27 cellular contexts compared by ENCODE assay signal in the genomic region with DNA sequence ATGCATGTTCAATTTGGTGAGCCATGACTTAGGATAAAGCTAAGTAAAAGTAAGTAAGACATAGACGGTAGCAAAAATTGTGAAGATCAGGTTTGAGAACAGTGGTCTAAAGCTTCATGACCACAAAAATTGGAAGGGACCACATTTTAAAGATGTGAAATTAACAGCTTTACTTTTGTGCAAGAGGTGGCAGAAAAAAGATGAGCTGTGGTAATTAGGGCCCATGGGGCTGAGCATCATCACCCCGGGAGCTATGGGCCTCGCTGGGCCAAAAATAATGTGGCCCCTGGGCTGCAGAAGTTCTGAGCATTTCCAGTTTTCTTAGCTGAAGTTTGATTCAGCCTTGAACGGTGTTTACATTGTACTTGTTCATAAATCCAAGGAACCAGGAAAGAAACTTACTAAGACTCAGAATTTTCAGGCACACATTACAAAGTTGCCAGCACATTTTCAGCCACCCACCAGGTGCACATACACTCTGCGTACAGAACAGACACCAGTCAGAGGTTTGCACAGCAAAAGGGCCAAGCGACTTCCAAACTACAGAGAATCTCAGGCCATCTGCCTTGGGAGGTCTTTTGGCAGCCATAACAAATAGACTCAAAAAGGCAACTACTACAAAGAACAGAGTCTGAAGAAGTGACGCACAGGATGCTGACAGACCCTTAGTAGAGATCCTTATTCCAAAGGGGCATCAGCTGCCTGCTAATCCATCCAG. TPM values are rescaled to one million over a fixed set of nuclear protein-coding genes. Genes with fewer than 3 reads are reported as not detected.
DNase-seq lines count a peak whose midpoint lies in the region; ATAC-seq and TF ChIP-seq lines count a peak whose summit lies in the region.
"Had no signal": no experiment of that assay in that cellular context is flagged by ENCODE, and none has a peak within 500 bp of the region (broad histone marks: within the 10 kb centered on the region; RNA-seq: fewer than 3 reads in every experiment).

No MANE protein-coding gene starts in this region.

- no peak for ATAC-seq in GM23338
- ATAC-seq in natural killer cell treated with Interleukin-12 subunit alpha and Interleukin-12 subunit beta and Interleukin-15 and Interleukin-18, amount 100 ng/mL, for 72 hours: no peak
- ATAC-seq: activated T-helper 17 cell treated with anti-CD3 and anti-CD28 coated beads, Interleukin-2, amount 50 U/mL, for 72 hours; PC-3; Right ventricle myocardium inferior; sciatic nerve had no signal

- H3K4me3 Mint-ChIP-seq in activated naive CD4-positive, alpha-beta T cell treated with anti-CD3 and anti-CD28 coated beads, Interleukin-2, amount 50 U/mL, for 24 hours: no peak overlapping the region
- H3K4me3 Mint-ChIP-seq in activated naive CD4-positive, alpha-beta T cell treated with anti-CD3 and anti-CD28 coated beads for 36 hours: no peak overlapping the region
- no peak overlapping the region for H3K4me3 Mint-ChIP-seq in GM23338
- H3K4me3 Mint-ChIP-seq in natural killer cell treated with Interleukin-12 subunit alpha and Interleukin-12 subunit beta and Interleukin-15 and Interleukin-18, amount 100 ng/mL, for 72 hours: no peak overlapping the region
- H3K4me3 Mint-ChIP-seq: activated CD4-positive, alpha-beta T cell treated with anti-CD3 and anti-CD28 coated beads, Interleukin-2, amount 10 ng/mL, durations not matched to agents 24 days and 14 days; activated T-helper 17 cell treated with anti-CD3 and anti-CD28 coated beads, Interleukin-2, amount 50 U/mL, for 72 hours had no signal

- H3K27me3 ChIP-seq in GM23338 (ENCODE audit: insufficient read depth) (no peaks in the 10 kb centered on the region), ectodermal cell (ENCODE audit: control insufficient read depth, insufficient read depth, low read length, poor library complexity, severe bottlenecking) (no peaks in the 10 kb centered on the region), prostate gland (replicated peaks; ENCODE audit: insufficient read depth) (no peaks in the 10 kb centered on the region)
- H3K27me3 ChIP-seq: BLaER1 treated with 17β-estradiol and CSF1 and Interleukin-3, amounts not matched to agents 10 nM and 100 nM; testis had no signal

- peaks cover 35% of the 10 kb centered on the region for H3K36me3 ChIP-seq in GM23338 (ENCODE audit: insufficient read depth)
- H3K36me3 ChIP-seq in ectodermal cell (ENCODE audit: control insufficient read depth, insufficient read depth, low read length): peaks cover 11% of the 10 kb centered on the region
- H3K36me3 ChIP-seq in prostate gland: no peaks in the 10 kb centered on the region

- H4K20me1 ChIP-seq in GM23338 (replicated peaks; ENCODE audit: insufficient read depth): peaks cover 43% of the 10 kb centered on the region

- H3K9me3 ChIP-seq in ectodermal cell (ENCODE audit: control insufficient read depth, low read length): no peaks in the 10 kb centered on the region
- H3K9me3 ChIP-seq in prostate gland: no peaks in the 10 kb centered on the region
- H3K9me3 ChIP-seq: BLaER1 treated with 17β-estradiol and CSF1 and Interleukin-3, amounts not matched to agents 10 nM and 100 nM; left ventricle myocardium inferior; testis had no signal

- no peaks in the 10 kb centered on the region for H3K9me2 ChIP-seq in GM23338 (ENCODE audit: insufficient read depth)

- peak overlapping the region; percentile 68 for H3K27ac Mint-ChIP-seq in activated naive CD4-positive, alpha-beta T cell treated with anti-CD3 and anti-CD28 coated beads, Interleukin-2, amount 50 U/mL, for 24 hours
- no peak overlapping the region for H3K27ac Mint-ChIP-seq in activated naive CD4-positive, alpha-beta T cell treated with anti-CD3 and anti-CD28 coated beads for 36 hours
- no peak overlapping the region; the same call in 1 of the 2 replicates for H3K27ac Mint-ChIP-seq in GM23338
- peak overlapping the region; percentile 48 to 62 for H3K27ac Mint-ChIP-seq in natural killer cell treated with Interleukin-12 subunit alpha and Interleukin-12 subunit beta and Interleukin-15 and Interleukin-18, amount 100 ng/mL, for 72 hours
- H3K27ac Mint-ChIP-seq: activated CD4-positive, alpha-beta T cell treated with anti-CD3 and anti-CD28 coated beads, Interleukin-2, amount 10 ng/mL, durations not matched to agents 24 days and 14 days; activated T-helper 17 cell treated with anti-CD3 and anti-CD28 coated beads, Interleukin-2, amount 50 U/mL, for 72 hours had no signal

- H3K4me2 ChIP-seq in GM23338: no peak overlapping the region
- H3K4me2 ChIP-seq: BLaER1 treated with 17β-estradiol and CSF1 and Interleukin-3, amounts not matched to agents 10 nM and 100 nM had no signal

- H3K27ac ChIP-seq in GM23338 (ENCODE audit: low read depth) (0 out of 2 replicates have a peak overlapping the region, but pooled peaks have one; percentile 7), ectodermal cell (ENCODE audit: insufficient read depth, low read depth, low read length, poor library complexity, severe bottlenecking) (peak overlapping the region; percentile 38), prostate gland (no peak overlapping the region)
- H3K27ac ChIP-seq: BLaER1 treated with 17β-estradiol and CSF1 and Interleukin-3, amounts not matched to agents 10 nM and 100 nM; epithelial cell of prostate; left ventricle myocardium inferior; parathyroid adenoma; testis; VCaP had no signal

- CTCF ChIA-PET in activated naive CD4-positive, alpha-beta T cell treated with anti-CD3 and anti-CD28 coated beads for 36 hours (lab: Charles Lee): no interaction called here

- H3K4me1 Mint-ChIP-seq in activated naive CD4-positive, alpha-beta T cell treated with anti-CD3 and anti-CD28 coated beads, Interleukin-2, amount 50 U/mL, for 24 hours: peaks cover 23% of the 10 kb centered on the region
- peaks cover 7% of the 10 kb centered on the region for H3K4me1 Mint-ChIP-seq in activated naive CD4-positive, alpha-beta T cell treated with anti-CD3 and anti-CD28 coated beads for 36 hours (ENCODE audit: low read depth)
- peaks cover 10% of the 10 kb centered on the region; the same call in 2 of the 3 replicates for H3K4me1 Mint-ChIP-seq in GM23338
- H3K4me1 Mint-ChIP-seq in natural killer cell treated with Interleukin-12 subunit alpha and Interleukin-12 subunit beta and Interleukin-15 and Interleukin-18, amount 100 ng/mL, for 72 hours (ENCODE audit: low read depth in 2 of 2): peaks cover 37 to 38% of the 10 kb centered on the region in 2 donors
- H3K4me1 Mint-ChIP-seq: activated T-helper 17 cell treated with anti-CD3 and anti-CD28 coated beads, Interleukin-2, amount 50 U/mL, for 72 hours had no signal

- H3K36me3 Mint-ChIP-seq in activated naive CD4-positive, alpha-beta T cell treated with anti-CD3 and anti-CD28 coated beads, Interleukin-2, amount 50 U/mL, for 24 hours: peaks cover 16% of the 10 kb centered on the region
- peaks cover 30% of the 10 kb centered on the region for H3K36me3 Mint-ChIP-seq in activated naive CD4-positive, alpha-beta T cell treated with anti-CD3 and anti-CD28 coated beads for 36 hours (ENCODE audit: low read depth)
- peaks cover 63% of the 10 kb centered on the region for H3K36me3 Mint-ChIP-seq in GM23338 (ENCODE audit: low read depth)
- peaks cover 18% of the 10 kb centered on the region for H3K36me3 Mint-ChIP-seq in natural killer cell treated with Interleukin-12 subunit alpha and Interleukin-12 subunit beta and Interleukin-15 and Interleukin-18, amount 100 ng/mL, for 72 hours

- TF ChIP-seq CTCF in GM23338 (conservative IDR thresholded peaks at IDR 0.05; ENCODE audit: low read depth in 2 of 2) (no peak), prostate gland (IDR thresholded peaks at IDR 0.05) (no peak)

- peaks cover 43% of the 10 kb centered on the region for H3F3A ChIP-seq in GM23338 (replicated peaks; ENCODE audit: low read depth)

- no peaks in the 10 kb centered on the region for H3K9me3 Mint-ChIP-seq in activated naive CD4-positive, alpha-beta T cell treated with anti-CD3 and anti-CD28 coated beads, Interleukin-2, amount 50 U/mL, for 24 hours
- no peaks in the 10 kb centered on the region for H3K9me3 Mint-ChIP-seq in activated naive CD4-positive, alpha-beta T cell treated with anti-CD3 and anti-CD28 coated beads for 36 hours
- peaks cover 3% of the 10 kb centered on the region; the same call in 1 of the 3 replicates for H3K9me3 Mint-ChIP-seq in GM23338
- H3K9me3 Mint-ChIP-seq in natural killer cell treated with Interleukin-12 subunit alpha and Interleukin-12 subunit beta and Interleukin-15 and Interleukin-18, amount 100 ng/mL, for 72 hours: no peaks in the 10 kb centered on the region
- H3K9me3 Mint-ChIP-seq: activated CD4-positive, alpha-beta T cell treated with anti-CD3 and anti-CD28 coated beads, Interleukin-2, amount 10 ng/mL, durations not matched to agents 24 days and 14 days; activated T-helper 17 cell treated with anti-CD3 and anti-CD28 coated beads, Interleukin-2, amount 50 U/mL, for 72 hours had no signal

- no peak for DNase-seq in activated naive CD4-positive, alpha-beta T cell treated with anti-CD3 and anti-CD28 coated beads for 36 hours
- DNase-seq in GM23338 (ENCODE audit: low spot score): no peak
- no peak for DNase-seq in natural killer cell treated with Interleukin-12 subunit alpha and Interleukin-12 subunit beta and Interleukin-15 and Interleukin-18, amount 100 ng/mL, for 72 hours (ENCODE audit: low spot score)
- no peak for DNase-seq in prostate gland (ENCODE audit: low spot score)
- DNase-seq in activated CD4-positive, CD25-positive, alpha-beta regulatory T cell treated with anti-CD3 and anti-CD28 coated beads, Interleukin-2, amount 50 U/mL, for 72 hours: no peak
- DNase-seq in NCI-H187 treated with DMSO at 0.1 percent for 48 hours (lab: John Stamatoyannopoulos, UW): no peak
- DNase-seq: activated CD4-positive, alpha-beta T cell treated with anti-CD3 and anti-CD28 coated beads, Interleukin-2, amount 10 ng/mL, durations not matched to agents 24 days and 14 days; islet precursor cell; left ventricle myocardium inferior; midbrain; NCI-H1694; NK-92 treated with Interleukin-12 subunit alpha and Interleukin-12 subunit beta, amount 100 ng/mL, for 24 hours; PC-3; stimulated activated CD4-positive, alpha-beta T cell treated with anti-CD3 and anti-CD28 coated beads, Interleukin-12 subunit alpha, Interleukin-12 subunit beta, amount 100 ng/mL, for 4 hours; stimulated activated CD4-positive, alpha-beta T cell treated with anti-CD3 and anti-CD28 coated beads, Interleukin-4, amount 100 ng/mL, for 24 hours; stimulated activated naive CD4-positive, alpha-beta T cell; T-helper 9 cell; testis had no signal

- H3K4me3 ChIP-seq in GM23338: no peak overlapping the region
- no peak overlapping the region for H3K4me3 ChIP-seq in ectodermal cell (ENCODE audit: insufficient read depth, low read depth, low read length)
- no peak overlapping the region for H3K4me3 ChIP-seq in prostate gland
- H3K4me3 ChIP-seq: BLaER1 treated with 17β-estradiol and CSF1 and Interleukin-3, amounts not matched to agents 10 nM and 100 nM; left ventricle myocardium inferior; testis had no signal

- TF ChIP-seq POLR2A in prostate gland (IDR thresholded peaks at IDR 0.05): no peak

- H3K79me2 ChIP-seq in GM23338 (replicated peaks; ENCODE audit: insufficient read depth): peaks cover 16% of the 10 kb centered on the region
- H3K79me2 ChIP-seq: parathyroid adenoma had no signal

- intact Hi-C loops in activated naive CD4-positive, alpha-beta T cell treated with anti-CD3 and anti-CD28 coated beads for 36 hours (cut with micrococcal nuclease): no loop called here
- intact Hi-C loops in prostate gland (cut with DNase I): no loop called here

- no peaks in the 10 kb centered on the region for H3K4me1 ChIP-seq in GM23338 (ENCODE audit: insufficient read depth)
- H3K4me1 ChIP-seq in ectodermal cell (ENCODE audit: control insufficient read depth, insufficient read depth, low read length): no peaks in the 10 kb centered on the region
- H3K4me1 ChIP-seq in prostate gland (replicated peaks): peaks cover 4% of the 10 kb centered on the region
- H3K4me1 ChIP-seq: parathyroid adenoma had no signal

- 95 to 97% methylated on average over 7 of the region's 7 CpGs for WGBS in ectodermal cell, 2 experiments
- 91% methylated on average over 7 of the region's 7 CpGs for WGBS in prostate gland

- H3K27me3 Mint-ChIP-seq in activated naive CD4-positive, alpha-beta T cell treated with anti-CD3 and anti-CD28 coated beads, Interleukin-2, amount 50 U/mL, for 24 hours: no peaks in the 10 kb centered on the region
- no peaks in the 10 kb centered on the region for H3K27me3 Mint-ChIP-seq in activated naive CD4-positive, alpha-beta T cell treated with anti-CD3 and anti-CD28 coated beads for 36 hours (ENCODE audit: low read depth)
- peaks cover 18% of the 10 kb centered on the region for H3K27me3 Mint-ChIP-seq in GM23338 (ENCODE audit: insufficient read depth, low read depth, poor library complexity)
- H3K27me3 Mint-ChIP-seq in natural killer cell treated with Interleukin-12 subunit alpha and Interleukin-12 subunit beta and Interleukin-15 and Interleukin-18, amount 100 ng/mL, for 72 hours: no peaks in the 10 kb centered on the region
- H3K27me3 Mint-ChIP-seq: activated CD4-positive, alpha-beta T cell treated with anti-CD3 and anti-CD28 coated beads, Interleukin-2, amount 10 ng/mL, durations not matched to agents 24 days and 14 days; activated T-helper 17 cell treated with anti-CD3 and anti-CD28 coated beads, Interleukin-2, amount 50 U/mL, for 72 hours had no signal

- H2AFZ ChIP-seq in GM23338: no peak overlapping the region
- H2AFZ ChIP-seq: parathyroid adenoma had no signal

RNA-seq across cellular contexts. Expression of a gene that starts 57.7 kb away (rescaled TPM):
- 10 to 100 TPM; 86.1 to 88.9 TPM for total RNA-seq in activated naive CD4-positive, alpha-beta T cell treated with anti-CD3 and anti-CD28 coated beads for 36 hours
- total RNA-seq in GM23338 (2014; rRNA removed; shearing (Covaris generic)): 312 and 326 TPM in 2 replicates
- 147 and 163 TPM in 2 replicates for polyA plus RNA-seq in GM23338 (2016; fragmentation: Nextera tagmentation; extraction: Ambion mirVana)
- 264 TPM for polyA plus RNA-seq in ectodermal cell (2013, experiment 1 of 4)
- polyA plus RNA-seq in ectodermal cell (2013, experiment 2 of 4): 273 TPM
- polyA plus RNA-seq in ectodermal cell (2013, experiment 3 of 4): 201 TPM
- polyA plus RNA-seq in ectodermal cell (2013, experiment 4 of 4): 208 TPM
- total RNA-seq in natural killer cell treated with Interleukin-12 subunit alpha and Interleukin-12 subunit beta and Interleukin-15 and Interleukin-18, amount 100 ng/mL, for 72 hours: 100 to 1,000 TPM in 1 of 2 donors, 10 to 100 TPM in 1; 69.1 to 108 TPM
- total RNA-seq in prostate gland: 10 to 100 TPM; 38.8 to 64.0 TPM

Comparison
In these comparisons a context has a peak if more than half of its experiments do, and no peak if none do; other contexts are left out.
1. H3K27ac Mint-ChIP-seq: peak in activated naive CD4-positive, alpha-beta T cell treated with anti-CD3 and anti-CD28 coated beads, Interleukin-2, amount 50 U/mL, for 24 hours (single experiment) and natural killer cell treated with Interleukin-12 subunit alpha and Interleukin-12 subunit beta and Interleukin-15 and Interleukin-18, amount 100 ng/mL, for 72 hours (2 of 2); none in activated naive CD4-positive, alpha-beta T cell treated with anti-CD3 and anti-CD28 coated beads for 36 hours (single experiment) and GM23338 (single experiment).
2. H3K27ac ChIP-seq: peak in GM23338 (single experiment) and ectodermal cell (single experiment); none in prostate gland (0 of 2).